Comparison of ENCODE assay signal across 7 cellular contexts in the genomic region with DNA sequence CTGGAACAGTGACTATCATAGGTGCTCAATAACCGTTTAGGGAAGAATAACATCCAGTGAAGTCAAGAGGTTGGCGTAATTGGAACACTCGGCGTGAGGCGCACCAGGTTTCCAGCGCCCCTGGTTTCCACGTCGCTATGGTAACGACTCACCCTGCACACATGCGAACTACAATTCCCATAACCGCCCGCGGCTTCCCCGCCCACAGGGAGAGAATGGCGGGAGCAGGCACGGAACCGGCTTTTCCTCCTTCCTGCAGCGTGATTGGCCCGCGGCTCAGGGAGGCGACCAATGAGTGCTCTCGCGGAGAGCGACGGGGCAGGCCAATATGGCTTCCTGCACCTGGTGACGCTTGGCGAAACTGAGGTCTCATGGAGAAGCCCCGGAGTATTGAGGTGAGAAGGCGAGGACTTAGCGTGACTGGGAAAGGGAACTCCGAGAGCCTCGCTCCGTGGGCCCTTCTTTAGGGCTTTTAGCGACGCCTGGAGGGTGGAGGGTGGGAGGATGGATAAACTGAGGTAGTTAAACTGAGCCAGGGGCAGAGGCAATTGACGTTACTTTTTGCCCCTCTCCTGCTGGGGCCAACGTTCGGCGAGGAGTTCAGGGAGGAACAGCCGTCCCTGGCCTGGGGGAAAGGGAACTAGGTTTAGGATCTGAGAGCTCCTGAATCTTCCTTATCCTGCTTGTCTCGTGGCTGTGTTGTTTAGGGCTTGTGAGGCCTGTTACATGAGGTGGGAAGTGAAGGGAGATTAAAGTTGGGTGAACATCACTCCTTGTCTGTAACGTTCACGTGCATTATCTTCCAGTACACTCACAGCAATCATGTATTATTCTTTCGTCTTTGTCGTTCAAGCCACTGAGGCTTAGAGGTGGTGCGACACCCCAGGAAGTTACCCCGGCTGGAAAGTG. TPM values are rescaled to one million over a fixed set of nuclear protein-coding genes. Genes with fewer than 3 reads are reported as not detected.
DNase-seq lines count a peak whose midpoint lies in the region; ATAC-seq and TF ChIP-seq lines count a peak whose summit lies in the region.

A gene (plus strand): TSS at position 321 of the 909 bp plus-strand sequence. CDS start 51 bp downstream, at position 372.

- no peak for TF ChIP-seq CTCF in hepatocyte (IDR thresholded peaks at IDR 0.05; ENCODE audit: poor library complexity)

- no peaks in the 10 kb centered on the region for H4K20me1 ChIP-seq in hepatocyte (ENCODE audit: insufficient read depth, poor library complexity, severe bottlenecking)

- DNase-seq in NCI-H2081 (lab: John Stamatoyannopoulos, UW) (peak; percentile 92 to 96), T1000 (lab: John Stamatoyannopoulos, UW) (peak; percentile 93), astrocyte of the hippocampus (ENCODE audit: low read depth, low spot score) (peak; percentile 98), hepatocyte (ENCODE audit: low spot score) (peak; percentile 98), renal cortical epithelial cell (ENCODE audit: low read depth) (peak; percentile 87)

- H3K79me2 ChIP-seq in hepatocyte: peaks cover 23% of the 10 kb centered on the region

- H3K4me2 ChIP-seq in hepatocyte: peak within 1 kb of the TSS; percentile 75

- peak; percentile 82 for ATAC-seq in GM18508 (IDR thresholded peaks at IDR 0.05; ENCODE audit: insufficient read depth, unreplicated experiment)
- peak; percentile 94 for ATAC-seq in HG03025 (IDR thresholded peaks at IDR 0.05; ENCODE audit: low FRiP score, unreplicated experiment)

- peak within 1 kb of the TSS; percentile 49 for H2AFZ ChIP-seq in hepatocyte

- no peaks in the 10 kb centered on the region for H3K9me2 ChIP-seq in hepatocyte (replicated peaks; ENCODE audit: insufficient read depth)

- H3K4me3 ChIP-seq in hepatocyte: peak within 1 kb of the TSS; percentile 62

- no peaks in the 10 kb centered on the region for H3K9me3 ChIP-seq in hepatocyte (ENCODE audit: low read depth)

- WGBS in hepatocyte (ENCODE audit: low lambda C conversion rate, missing lambda C conversion rate): 3% methylated on average over 47 of the region's 47 CpGs

- H3K36me3 ChIP-seq in hepatocyte (replicated peaks; ENCODE audit: insufficient read depth, low read depth): no peaks in the 10 kb centered on the region

- no peaks in the 10 kb centered on the region for H3K27me3 ChIP-seq in hepatocyte

- peak within 1 kb of the TSS; percentile 84 for H3K27ac ChIP-seq in hepatocyte

- peaks cover 4% of the 10 kb centered on the region for H3K4me1 ChIP-seq in hepatocyte (ENCODE audit: insufficient read depth)

RNA-seq across cellular contexts. Expression of the gene that starts here (rescaled TPM):
- total RNA-seq in hepatocyte (17.9 and 20.1 TPM in 2 replicates), renal cortical epithelial cell (15.3 and 26.1 TPM in 2 replicates)
- polyA plus RNA-seq in hepatocyte: 12.1 and 16.3 TPM in 2 replicates

Comparison
In these comparisons a context has a peak if more than half of its experiments do, and no peak if none do; other contexts are left out.
1. Peak in every context shown above with its lines: DNase-seq, ATAC-seq, H3K4me3 ChIP-seq and H3K27ac ChIP-seq.